2 cellular contexts compared by ENCODE assay signal in genomic region chr1:16391408-16391807, GRCh38.
TF ChIP-seq lines count a peak whose summit lies in the region.

No MANE protein-coding gene starts in this region.

TF ChIP-seq in A549, 52 proteins besides CTCF, POLR2A, EP300 and RAD21 (continued from another document):
- TF ChIP-seq E2F6 (IDR thresholded peaks at IDR 0.05; ENCODE audit: borderline replicate concordance, low read depth) (no peak), MAFK (IDR thresholded peaks at IDR 0.05; ENCODE audit: partially characterized antibody) (no peak), MAZ (IDR thresholded peaks at IDR 0.05; ENCODE audit: borderline replicate concordance, low read depth, low read length) (no peak), NPAS2 (CRISPR knock-in tag; IDR thresholded peaks at IDR 0.05; ENCODE audit: borderline replicate concordance) (no peak), CHD2 (IDR thresholded peaks at IDR 0.05; ENCODE audit: low read length, partially characterized antibody) (no peak), JUN (IDR thresholded peaks at IDR 0.05) (no peak), ZC3H11A (IDR thresholded peaks at IDR 0.05) (no peak), HOXB13 (CRISPR knock-in tag; IDR thresholded peaks at IDR 0.05; ENCODE audit: low read depth) (no peak), TP53 (CRISPR knock-in tag; IDR thresholded peaks at IDR 0.05) (no peak), FOSL2 (IDR thresholded peaks at IDR 0.05) (no peak), FOSL2 (CRISPR knock-in tag; IDR thresholded peaks at IDR 0.05) (no peak), MYC (IDR thresholded peaks at IDR 0.05; ENCODE audit: borderline replicate concordance, low read length) (no peak), FOXS1 (CRISPR knock-in tag; IDR thresholded peaks at IDR 0.05) (no peak), SREBF2 (IDR thresholded peaks at IDR 0.05) (no peak)
TF ChIP-seq in A549: peak in this region for 0.

TF ChIP-seq in WTC11, 78 proteins besides CTCF, POLR2A, EP300 and RAD21 (continued from another document):
- no peak for TF ChIP-seq ARID4B (CRISPR knock-in tag; IDR thresholded peaks at IDR 0.05; ENCODE audit: borderline replicate concordance)
- no peak for TF ChIP-seq MYBL2 (CRISPR knock-in tag; IDR thresholded peaks at IDR 0.05)
- TF ChIP-seq TEAD1 (CRISPR knock-in tag; IDR thresholded peaks at IDR 0.05), result no peak
- no peak for TF ChIP-seq KAT7 (CRISPR knock-in tag; IDR thresholded peaks at IDR 0.05; ENCODE audit: borderline replicate concordance)
- TF ChIP-seq ATF1 (CRISPR knock-in tag; IDR thresholded peaks at IDR 0.05), result no peak
- no peak for TF ChIP-seq NFE2L1 (CRISPR knock-in tag; IDR thresholded peaks at IDR 0.05)
- TF ChIP-seq HMGA2 (CRISPR knock-in tag; IDR thresholded peaks at IDR 0.05), result no peak
- no peak for TF ChIP-seq RELA (CRISPR knock-in tag; IDR thresholded peaks at IDR 0.05; ENCODE audit: borderline replicate concordance)
- TF ChIP-seq FOXP4 (CRISPR knock-in tag; IDR thresholded peaks at IDR 0.05), result no peak
- no peak for TF ChIP-seq SP1 (CRISPR knock-in tag; conservative IDR thresholded peaks at IDR 0.05)
- TF ChIP-seq ZNF416 (CRISPR knock-in tag; IDR thresholded peaks at IDR 0.05), result no peak
- TF ChIP-seq ZNF396 (CRISPR knock-in tag; IDR thresholded peaks at IDR 0.05; ENCODE audit: borderline replicate concordance), result no peak
- TF ChIP-seq FOXP1 (CRISPR knock-in tag; IDR thresholded peaks at IDR 0.05; ENCODE audit: borderline replicate concordance), result no peak
- no peak for TF ChIP-seq FOXK1 (CRISPR knock-in tag; IDR thresholded peaks at IDR 0.05)
- no peak for TF ChIP-seq TEAD4 (CRISPR knock-in tag; IDR thresholded peaks at IDR 0.05)
